In genomic region chr2:26349690-26350089, GRCh38 we compare ENCODE assay signal across 1 cellular context.
TF ChIP-seq lines count a peak whose summit lies in the region.

No MANE protein-coding gene starts in this region.

TF ChIP-seq in WTC11, 78 proteins besides CTCF, POLR2A, EP300 and RAD21 (continued from another document):
- TF ChIP-seq PRDM15 (CRISPR knock-in tag; IDR thresholded peaks at IDR 0.05) (no peak), GTF2I (CRISPR knock-in tag; conservative IDR thresholded peaks at IDR 0.05) (no peak), FOXJ3 (CRISPR knock-in tag; IDR thresholded peaks at IDR 0.05; ENCODE audit: borderline replicate concordance) (no peak), ERG (CRISPR knock-in tag; IDR thresholded peaks at IDR 0.05) (no peak), EMX1 (CRISPR knock-in tag; IDR thresholded peaks at IDR 0.05) (no peak), ETV6 (CRISPR knock-in tag; IDR thresholded peaks at IDR 0.05) (no peak), CREM (CRISPR knock-in tag; IDR thresholded peaks at IDR 0.05) (no peak), ZNF121 (CRISPR knock-in tag; IDR thresholded peaks at IDR 0.05) (no peak), JUN (CRISPR knock-in tag; IDR thresholded peaks at IDR 0.05) (no peak), FOXP4 (CRISPR knock-in tag; IDR thresholded peaks at IDR 0.05) (no peak), ZBTB43 (CRISPR knock-in tag; IDR thresholded peaks at IDR 0.05) (no peak), E2F5 (CRISPR knock-in tag; IDR thresholded peaks at IDR 0.05) (no peak), HMGXB4 (CRISPR knock-in tag; IDR thresholded peaks at IDR 0.05) (no peak), NFATC4 (CRISPR knock-in tag; IDR thresholded peaks at IDR 0.05) (no peak), ZNF263 (CRISPR knock-in tag; IDR thresholded peaks at IDR 0.05; ENCODE audit: low read depth) (no peak), RORB (CRISPR knock-in tag; IDR thresholded peaks at IDR 0.05) (no peak), ESRRA (CRISPR knock-in tag; IDR thresholded peaks at IDR 0.05; ENCODE audit: borderline replicate concordance) (no peak)
